Comparison of ENCODE assay signal across 30 cellular contexts in the genomic region with DNA sequence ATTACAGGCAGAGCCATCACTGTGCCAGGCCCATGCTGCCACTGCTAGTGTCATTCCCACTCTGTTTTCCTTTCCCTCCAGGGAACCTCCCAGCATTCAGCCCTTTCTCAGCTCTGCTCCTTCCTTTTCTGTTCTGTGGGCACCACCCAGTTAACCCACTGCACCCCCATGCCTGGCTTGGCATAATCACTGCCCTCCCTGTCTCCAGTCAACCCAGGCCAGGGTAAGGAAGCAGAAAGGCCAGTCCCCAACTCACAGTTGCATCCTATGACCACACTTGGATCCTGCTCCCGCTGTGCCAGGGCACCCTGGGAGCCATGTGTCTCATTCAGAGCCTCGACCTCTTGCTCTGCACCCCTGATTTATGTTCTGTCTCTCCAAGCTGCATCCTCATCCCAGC. TPM values are rescaled to one million over a fixed set of nuclear protein-coding genes. Genes with fewer than 3 reads are reported as not detected.
"Had no signal": no experiment of that assay in that cellular context is flagged by ENCODE, and none has a peak within 500 bp of the region (broad histone marks: within the 10 kb centered on the region; RNA-seq: fewer than 3 reads in every experiment).

No MANE protein-coding gene starts in this region.

- H3K9me3 ChIP-seq: left ventricle myocardium inferior, pancreas, psoas muscle, right lobe of liver, tibial nerve, upper lobe of left lung, vagina had no signal

- H3K4me3 Mint-ChIP-seq: immature natural killer cell; mesothelial cell of epicardium; naive B cell; natural killer cell; nephron progenitor cell; stimulated activated memory B cell treated with anti-CD40 and anti-IgM and Interleukin-4, amounts not matched to agents 10 μg/mL and 1 μg/mL and 100 μg/mL, for 72 hours; stimulated activated naive CD8-positive, alpha-beta T cell treated with anti-CD3 and anti-CD28 coated beads, Interleukin-15, amount 100 ng/mL, for 72 hours had no signal

- ATAC-seq: left colon; natural killer cell; pancreas; psoas muscle; right lobe of liver; stimulated activated memory B cell treated with anti-CD40 and anti-IgM and Interleukin-4, amounts not matched to agents 10 μg/mL and 1 μg/mL and 100 μg/mL, for 72 hours; stimulated activated naive CD8-positive, alpha-beta T cell treated with anti-CD3 and anti-CD28 coated beads, Interleukin-15, amount 100 ng/mL, for 72 hours had no signal

- H3K4me3 ChIP-seq: left ventricle myocardium inferior, lung, pancreas, psoas muscle, right lobe of liver, smooth muscle cell, tibial nerve, upper lobe of left lung, vagina had no signal

- H3K27ac ChIP-seq: left ventricle myocardium inferior, pancreas, psoas muscle, right lobe of liver, tibial nerve, upper lobe of left lung, vagina had no signal

- H3K27ac Mint-ChIP-seq: immature natural killer cell; mesothelial cell of epicardium; natural killer cell; nephron progenitor cell; stimulated activated memory B cell treated with anti-CD40 and anti-IgM and Interleukin-4, amounts not matched to agents 10 μg/mL and 1 μg/mL and 100 μg/mL, for 72 hours; stimulated activated naive CD8-positive, alpha-beta T cell treated with anti-CD3 and anti-CD28 coated beads, Interleukin-15, amount 100 ng/mL, for 72 hours had no signal

- H3K9me3 Mint-ChIP-seq: immature natural killer cell; mesothelial cell of epicardium; naive B cell; natural killer cell; nephron progenitor cell; stimulated activated memory B cell treated with anti-CD40 and anti-IgM and Interleukin-4, amounts not matched to agents 10 μg/mL and 1 μg/mL and 100 μg/mL, for 72 hours; stimulated activated naive CD8-positive, alpha-beta T cell treated with anti-CD3 and anti-CD28 coated beads, Interleukin-15, amount 100 ng/mL, for 72 hours had no signal

- H3K36me3 ChIP-seq: left ventricle myocardium inferior, pancreas, right lobe of liver, tibial nerve, upper lobe of left lung, vagina had no signal

- DNase-seq: hypothalamus; immature natural killer cell; kidney; left colon; left ventricle myocardium inferior; mesendoderm; naive B cell; natural killer cell; nephron progenitor cell; pancreas; posterior cingulate gyrus; psoas muscle; right lobe of liver; stimulated activated CD4-positive, alpha-beta T cell treated with anti-CD3 and anti-CD28 coated beads, Interleukin-1b, Interleukin-23, amount 100 ng/mL, for 48 hours; stimulated activated CD4-positive, alpha-beta T cell treated with anti-CD3 and anti-CD28 coated beads, Interleukin-2, amount 100 ng/mL, for 48 hours; stimulated activated CD4-positive, alpha-beta T cell treated with anti-CD3 and anti-CD28 coated beads, Interleukin-4, amount 100 ng/mL, for 4 hours; stimulated activated CD8-positive, alpha-beta memory T cell treated with anti-CD3 and anti-CD28 coated beads, Interleukin-4, amount 100 ng/mL, for 48 hours; stimulated activated naive CD4-positive, alpha-beta T cell treated with Interleukin-2 at 50 U/mL for 16 hours; stimulated activated naive CD8-positive, alpha-beta T cell treated with anti-CD3 and anti-CD28 coated beads, Interleukin-15, amount 100 ng/mL, for 72 hours; substantia nigra; upper lobe of left lung had no signal

- H3K4me1 Mint-ChIP-seq: immature natural killer cell; mesothelial cell of epicardium; natural killer cell; stimulated activated naive CD8-positive, alpha-beta T cell treated with anti-CD3 and anti-CD28 coated beads, Interleukin-15, amount 100 ng/mL, for 72 hours had no signal

- H3K4me2 ChIP-seq: smooth muscle cell had no signal

- H3K4me1 ChIP-seq: pancreas, psoas muscle, right lobe of liver, tibial nerve, upper lobe of left lung, vagina had no signal

- H3K27me3 ChIP-seq: pancreas, right lobe of liver, tibial nerve, upper lobe of left lung, vagina had no signal

- H3K36me3 Mint-ChIP-seq: immature natural killer cell; mesothelial cell of epicardium; natural killer cell; stimulated activated memory B cell treated with anti-CD40 and anti-IgM and Interleukin-4, amounts not matched to agents 10 μg/mL and 1 μg/mL and 100 μg/mL, for 72 hours had no signal

RNA-seq across cellular contexts. Expression of a gene that starts 32.2 kb away (rescaled TPM):
- total RNA-seq: kidney, left ventricle myocardium inferior, lower leg skin, mononuclear cell, natural killer cell, omental fat pad, right lobe of liver, tibial nerve, upper lobe of left lung had no signal
